Comparison of ENCODE assay signal across 28 cellular contexts in the genomic region with DNA sequence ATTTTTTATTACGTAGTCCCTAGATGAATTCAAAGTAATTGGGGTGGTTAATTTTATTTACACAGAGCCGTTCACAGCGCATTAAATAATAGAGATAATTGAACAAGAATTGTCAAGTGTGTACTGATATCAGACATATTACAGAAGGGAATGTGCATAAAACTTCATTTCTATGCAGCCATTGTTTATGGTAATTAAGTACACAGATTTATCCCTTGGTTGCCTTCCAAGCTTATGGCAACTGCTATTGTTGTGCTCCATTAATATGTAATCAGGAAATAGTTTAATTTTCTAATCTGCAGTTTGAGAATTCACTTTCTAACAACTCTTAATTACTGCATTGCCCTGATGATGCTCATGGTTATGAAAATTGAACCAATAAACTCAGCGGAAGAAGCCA. TPM values are rescaled to one million over a fixed set of nuclear protein-coding genes. Genes with fewer than 3 reads are reported as not detected.
"Had no signal": no experiment of that assay in that cellular context is flagged by ENCODE, and none has a peak within 500 bp of the region (broad histone marks: within the 10 kb centered on the region; RNA-seq: fewer than 3 reads in every experiment).

No MANE protein-coding gene starts in this region.

- DNase-seq: left colon; left lung; mesendoderm; naive B cell; natural killer cell; nephron progenitor cell; ovary; right lobe of liver; stimulated activated CD4-positive, alpha-beta T cell treated with anti-CD3 and anti-CD28 coated beads, Interleukin-1b, Interleukin-23, amount 100 ng/mL, for 48 hours; stimulated activated CD4-positive, alpha-beta T cell treated with anti-CD3 and anti-CD28 coated beads, Interleukin-2, amount 100 ng/mL, for 48 hours; stimulated activated CD4-positive, alpha-beta T cell treated with anti-CD3 and anti-CD28 coated beads, Interleukin-4, amount 100 ng/mL, for 4 hours; stimulated activated CD8-positive, alpha-beta memory T cell treated with anti-CD3 and anti-CD28 coated beads, Interleukin-4, amount 100 ng/mL, for 48 hours; stimulated activated naive CD4-positive, alpha-beta T cell treated with Interleukin-2 at 50 U/mL for 16 hours; stimulated activated naive CD8-positive, alpha-beta T cell treated with anti-CD3 and anti-CD28 coated beads, Interleukin-15, amount 100 ng/mL, for 72 hours; substantia nigra; uterus had no signal

- H3K27ac Mint-ChIP-seq: mesothelial cell of epicardium; naive B cell; natural killer cell; nephron progenitor cell; progenitor cell of endocrine pancreas; stimulated activated memory B cell treated with anti-CD40 and anti-IgM and Interleukin-4, amounts not matched to agents 10 μg/mL and 1 μg/mL and 100 μg/mL, for 72 hours; stimulated activated naive CD8-positive, alpha-beta T cell treated with anti-CD3 and anti-CD28 coated beads, Interleukin-15, amount 100 ng/mL, for 72 hours; type B pancreatic cell had no signal

- H3K27me3 Mint-ChIP-seq: naive B cell; progenitor cell of endocrine pancreas; stimulated activated memory B cell treated with anti-CD40 and anti-IgM and Interleukin-4, amounts not matched to agents 10 μg/mL and 1 μg/mL and 100 μg/mL, for 72 hours; stimulated activated naive CD8-positive, alpha-beta T cell treated with anti-CD3 and anti-CD28 coated beads, Interleukin-15, amount 100 ng/mL, for 72 hours; type B pancreatic cell had no signal

- H3K4me3 Mint-ChIP-seq: mesothelial cell of epicardium; naive B cell; natural killer cell; nephron progenitor cell; stimulated activated memory B cell treated with anti-CD40 and anti-IgM and Interleukin-4, amounts not matched to agents 10 μg/mL and 1 μg/mL and 100 μg/mL, for 72 hours; stimulated activated naive CD8-positive, alpha-beta T cell treated with anti-CD3 and anti-CD28 coated beads, Interleukin-15, amount 100 ng/mL, for 72 hours; type B pancreatic cell had no signal

- H3K36me3 ChIP-seq: left lung, ovary, right atrium auricular region, uterus had no signal

- FAIRE-seq: keratinocyte had no signal

- H3K4me1 Mint-ChIP-seq: naive B cell; natural killer cell; nephron progenitor cell; stimulated activated memory B cell treated with anti-CD40 and anti-IgM and Interleukin-4, amounts not matched to agents 10 μg/mL and 1 μg/mL and 100 μg/mL, for 72 hours; stimulated activated naive CD8-positive, alpha-beta T cell treated with anti-CD3 and anti-CD28 coated beads, Interleukin-15, amount 100 ng/mL, for 72 hours had no signal

- H3K4me1 ChIP-seq: left lung, right atrium auricular region, right lobe of liver, uterus had no signal

- H3K27ac ChIP-seq: left lung, ovary, right atrium auricular region, right lobe of liver, tibial nerve, uterus had no signal

- H3K9me3 Mint-ChIP-seq: naive B cell; natural killer cell; nephron progenitor cell; stimulated activated memory B cell treated with anti-CD40 and anti-IgM and Interleukin-4, amounts not matched to agents 10 μg/mL and 1 μg/mL and 100 μg/mL, for 72 hours; stimulated activated naive CD8-positive, alpha-beta T cell treated with anti-CD3 and anti-CD28 coated beads, Interleukin-15, amount 100 ng/mL, for 72 hours; type B pancreatic cell had no signal

- H3K9me3 ChIP-seq: left lung, ovary, right atrium auricular region, right lobe of liver, tibial nerve, uterus had no signal

- H3K4me3 ChIP-seq: left lung, lung, ovary, right atrium auricular region, right lobe of liver, smooth muscle cell, tibial nerve, uterus had no signal

- H3K36me3 Mint-ChIP-seq: natural killer cell had no signal

RNA-seq across cellular contexts. Expression of gene OTX1, which starts 47.3 kb away (rescaled TPM):
- total RNA-seq: left colon, mononuclear cell, natural killer cell, right atrium auricular region, right lobe of liver, skeletal muscle tissue, smooth muscle cell, tibial nerve, uterus had no signal
- polyA plus RNA-seq: liver had no signal
